ENCODE assay signal across 23 cellular contexts in genomic region chr4:16824278-16824806, GRCh38.
"Had no signal": no experiment of that assay in that cellular context is flagged by ENCODE, and none has a peak within 500 bp of the region (broad histone marks: within the 10 kb centered on the region; RNA-seq: fewer than 3 reads in every experiment).

No MANE protein-coding gene starts in this region.

- H3K27ac Mint-ChIP-seq: activated CD4-positive, alpha-beta memory T cell treated with anti-CD3 and anti-CD28 coated beads for 36 hours; activated CD4-positive, alpha-beta T cell treated with anti-CD3 and anti-CD28 coated beads, Interleukin-2, amount 10 ng/mL, durations not matched to agents 7 days and 5 days; activated naive CD4-positive, alpha-beta T cell treated with anti-CD3 and anti-CD28 coated beads for 36 hours; activated naive CD8-positive, alpha-beta T cell; activated T-helper 17 cell treated with anti-CD3 and anti-CD28 coated beads, Interleukin-2, amount 50 U/mL, for 72 hours; T-helper 1 cell treated with Interleukin-12 subunit alpha and Interleukin-12 subunit beta and Interleukin-4 antibody, amounts not matched to agents 30 μg/mL and 1 μg/mL, for 36 hours had no signal

- H3K9me3 Mint-ChIP-seq: activated CD4-positive, alpha-beta memory T cell treated with anti-CD3 and anti-CD28 coated beads for 36 hours; activated CD4-positive, alpha-beta T cell treated with anti-CD3 and anti-CD28 coated beads, Interleukin-2, amount 10 ng/mL, durations not matched to agents 7 days and 5 days; activated naive CD4-positive, alpha-beta T cell treated with anti-CD3 and anti-CD28 coated beads for 36 hours; activated T-cell treated with anti-CD3 and anti-CD28 coated beads, Interleukin-2, amount 50 U/mL, for 4 hours; activated T-helper 17 cell treated with anti-CD3 and anti-CD28 coated beads, Interleukin-2, amount 50 U/mL, for 72 hours; T-helper 1 cell treated with Interleukin-12 subunit alpha and Interleukin-12 subunit beta and Interleukin-4 antibody, amounts not matched to agents 30 μg/mL and 1 μg/mL, for 36 hours had no signal

- H3K36me3 Mint-ChIP-seq: activated CD4-positive, alpha-beta memory T cell treated with anti-CD3 and anti-CD28 coated beads for 36 hours; activated naive CD8-positive, alpha-beta T cell had no signal

- H3K4me1 Mint-ChIP-seq: activated CD4-positive, alpha-beta T cell treated with anti-CD3 and anti-CD28 coated beads, Interleukin-2, amount 10 ng/mL, durations not matched to agents 7 days and 5 days; activated T-helper 17 cell treated with anti-CD3 and anti-CD28 coated beads, Interleukin-2, amount 50 U/mL, for 72 hours had no signal

- H3K27me3 Mint-ChIP-seq: activated CD4-positive, alpha-beta memory T cell treated with anti-CD3 and anti-CD28 coated beads for 36 hours had no signal

- H3K4me3 Mint-ChIP-seq: activated CD4-positive, alpha-beta memory T cell treated with anti-CD3 and anti-CD28 coated beads for 36 hours; activated CD4-positive, alpha-beta T cell treated with anti-CD3 and anti-CD28 coated beads, Interleukin-2, amount 10 ng/mL, durations not matched to agents 7 days and 5 days; activated naive CD4-positive, alpha-beta T cell treated with anti-CD3 and anti-CD28 coated beads for 36 hours; activated naive CD8-positive, alpha-beta T cell; activated T-cell treated with anti-CD3 and anti-CD28 coated beads, Interleukin-2, amount 50 U/mL, for 4 hours; activated T-helper 17 cell treated with anti-CD3 and anti-CD28 coated beads, Interleukin-2, amount 50 U/mL, for 72 hours; T-helper 1 cell treated with Interleukin-12 subunit alpha and Interleukin-12 subunit beta and Interleukin-4 antibody, amounts not matched to agents 30 μg/mL and 1 μg/mL, for 36 hours had no signal

- H3K36me3 ChIP-seq: brain microvascular endothelial cell, cardiac muscle cell, Peyer's patch had no signal

- H3K27ac ChIP-seq: brain microvascular endothelial cell, cardiac muscle cell, Peyer's patch had no signal

- ATAC-seq: activated T-cell treated with anti-CD3 and anti-CD28 coated beads, Interleukin-2, amount 50 U/mL, for 4 hours; activated T-helper 17 cell treated with anti-CD3 and anti-CD28 coated beads, Interleukin-2, amount 50 U/mL, for 72 hours; K562 had no signal

- H3K9me3 ChIP-seq: Peyer's patch had no signal

- H3K4me3 ChIP-seq: cardiac muscle cell, K562, Peyer's patch had no signal

- H3K27me3 ChIP-seq: brain microvascular endothelial cell, cardiac muscle cell, Peyer's patch had no signal

- DNase-seq: activated CD4-positive, alpha-beta memory T cell treated with anti-CD3 and anti-CD28 coated beads for 36 hours; activated CD4-positive, alpha-beta T cell treated with anti-CD3 and anti-CD28 coated beads, Interleukin-2, amount 10 ng/mL, durations not matched to agents 7 days and 5 days; activated CD4-positive, CD25-positive, alpha-beta regulatory T cell; activated CD8-positive, alpha-beta memory T cell treated with anti-CD3 and anti-CD28 coated beads for 24 hours; activated gamma-delta T cell; activated naive CD4-positive, alpha-beta T cell treated with anti-CD3 and anti-CD28 coated beads for 36 hours; activated T-cell treated with anti-CD3 and anti-CD28 coated beads, Interleukin-2, amount 50 U/mL, for 4 hours; brain microvascular endothelial cell; Karpas-422; MM.1S; NCI-H1105; NCI-H1436; NCI-H1694 treated with DMSO at 0.1 percent for 48 hours; NCI-H2029 treated with DMSO at 0.1 percent for 48 hours; NCI-H345; NCI-H510A; Peyer's patch; SHP77 had no signal

- FAIRE-seq: K562 had no signal

- H3K4me1 ChIP-seq: Peyer's patch had no signal
